Comparison of ENCODE assay signal across 8 cellular contexts in genomic region chr3:32577621-32578556, GRCh38. TPM values are rescaled to one million over a fixed set of nuclear protein-coding genes. Genes with fewer than 3 reads are reported as not detected.
DNase-seq lines count a peak whose midpoint lies in the region; ATAC-seq, FAIRE-seq and TF ChIP-seq lines count a peak whose summit lies in the region.

No MANE protein-coding gene starts in this region.

- no peaks in the 10 kb centered on the region for H3K9me2 ChIP-seq in PC-3 (replicated peaks; ENCODE audit: low read length)

- TF ChIP-seq CTCF in AG04449 (IDR thresholded peaks at IDR 0.05; ENCODE audit: insufficient read depth, low read length, missing control alignments) (no peak), PC-3 (conservative IDR thresholded peaks at IDR 0.05; ENCODE audit: low read depth, low read length) (no peak), fibroblast of mammary gland (conservative IDR thresholded peaks at IDR 0.05; ENCODE audit: control insufficient read depth, insufficient read depth, low read depth, low read length) (no peak)

- H3K9me3 Mint-ChIP-seq in stimulated activated effector memory CD8-positive, alpha-beta T cell treated with anti-CD3 and anti-CD28 coated beads, Interleukin-12 subunit alpha, Interleukin-12 subunit beta, amount 100 ng/mL, for 72 hours, result no peaks in the 10 kb centered on the region

- H3K27me3 ChIP-seq in PC-3 (ENCODE audit: low read length), result no peaks in the 10 kb centered on the region

- no peak overlapping the region for H3K9ac ChIP-seq in PC-3 (ENCODE audit: low read length)

- intact Hi-C loops in PC-3 (cut with micrococcal nuclease), result loop anchor here (2.0 kb wide), 1 partner anchor 67 kb away; no protein-coding TSS in a partner anchor

- H3K27ac Mint-ChIP-seq in stimulated activated effector memory CD8-positive, alpha-beta T cell treated with anti-CD3 and anti-CD28 coated beads, Interleukin-12 subunit alpha, Interleukin-12 subunit beta, amount 100 ng/mL, for 72 hours, result peak overlapping the region; percentile 83

- no TSS peak for BruUV-seq in PC-3 (replicated peaks; lab: Mats Ljungman, UMichigan)

- no peaks in the 10 kb centered on the region for H3K9me3 ChIP-seq in PC-3 (ENCODE audit: low read length)

- H3K4me3 Mint-ChIP-seq in stimulated activated effector memory CD8-positive, alpha-beta T cell treated with anti-CD3 and anti-CD28 coated beads, Interleukin-12 subunit alpha, Interleukin-12 subunit beta, amount 100 ng/mL, for 72 hours, result peak overlapping the region; percentile 59

- peak overlapping the region; percentile 6; the same call in 1 of the 2 replicates for H2AFZ ChIP-seq in PC-3 (ENCODE audit: low read length)

- no peak overlapping the region for H3K27ac ChIP-seq in PC-3 (ENCODE audit: low read length)

- H3K79me2 ChIP-seq in PC-3 (ENCODE audit: low read length), result peaks cover 2% of the 10 kb centered on the region; the same call in 1 of the 2 replicates

- CTCF ChIA-PET in AG04449 (lab: Yijun Ruan, JAX), result interaction anchor here (1.6 kb wide), 1 partner anchor 10 kb away, joined by 3 read pairs; no protein-coding TSS in a partner anchor
- CTCF ChIA-PET in PC-3 (lab: Charles Lee), result no interaction called here

- POLR2A ChIA-PET in AG04449 (lab: Yijun Ruan, JAX) (no interaction called here), PC-3 (lab: Charles Lee; ENCODE audit: unreplicated experiment) (no interaction called here)

- ATAC-seq in HG02885 (IDR thresholded peaks at IDR 0.05; ENCODE audit: poor library complexity, unreplicated experiment), result peak; percentile 98
- ATAC-seq in PC-3, result peak; percentile 83
- ATAC-seq in stimulated activated effector memory CD8-positive, alpha-beta T cell treated with anti-CD3 and anti-CD28 coated beads, Interleukin-12 subunit alpha, Interleukin-12 subunit beta, amount 100 ng/mL, for 72 hours, result peak; percentile 81

- FAIRE-seq in GM18507 (lab: Jason Lieb, UNC), result peak; percentile 91

- peaks cover 13% of the 10 kb centered on the region for H3K4me1 ChIP-seq in PC-3 (ENCODE audit: insufficient read depth, low read length)

- peaks cover 12% of the 10 kb centered on the region for H3K4me1 Mint-ChIP-seq in stimulated activated effector memory CD8-positive, alpha-beta T cell treated with anti-CD3 and anti-CD28 coated beads, Interleukin-12 subunit alpha, Interleukin-12 subunit beta, amount 100 ng/mL, for 72 hours

- H3K36me3 Mint-ChIP-seq in stimulated activated effector memory CD8-positive, alpha-beta T cell treated with anti-CD3 and anti-CD28 coated beads, Interleukin-12 subunit alpha, Interleukin-12 subunit beta, amount 100 ng/mL, for 72 hours, result no peaks in the 10 kb centered on the region

- H3K36me3 ChIP-seq in PC-3 (ENCODE audit: low read depth, low read length), result no peaks in the 10 kb centered on the region

- H3K4me2 ChIP-seq in PC-3 (ENCODE audit: low read length), result peak overlapping the region; percentile 40

- no peaks in the 10 kb centered on the region for H4K20me1 ChIP-seq in PC-3 (ENCODE audit: low read length)

- DNase-seq in AG04449 (ENCODE audit: low read depth, low spot score), result no peak
- peak; percentile 36 for DNase-seq in GM18507 (ENCODE audit: extremely low spot score, insufficient read length, low read depth)
- peak; percentile 19 for DNase-seq in PC-3
- DNase-seq in fibroblast of mammary gland (ENCODE audit: low read depth), result peak; percentile 61
- DNase-seq in stimulated activated effector memory CD8-positive, alpha-beta T cell treated with anti-CD3 and anti-CD28 coated beads, Interleukin-12 subunit alpha, Interleukin-12 subunit beta, amount 100 ng/mL, for 72 hours (ENCODE audit: low spot score in 2 of 2), result peak in 1 of 2 donors; percentile 67
- DNase-seq in effector CD4-positive, alpha-beta T cell, result no peak
- no peak for DNase-seq in LoVo (ENCODE audit: low spot score)

- H3F3A ChIP-seq in PC-3 (ENCODE audit: low read length, unreplicated experiment), result no peaks in the 10 kb centered on the region

- H3K4me3 ChIP-seq in AG04449 (ENCODE audit: low read depth, low read length) (peak overlapping the region; percentile 33), PC-3 (ENCODE audit: low read length) (0 out of 2 replicates have a peak overlapping the region, but pooled peaks have one; percentile 1), fibroblast of mammary gland (ENCODE audit: control insufficient read depth, low read depth, low read length) (no peak overlapping the region)

RNA-seq across cellular contexts. Expression of gene DYNC1LI1, which starts 7.2 kb away (rescaled TPM):
- 44.2 and 55.6 TPM in 2 replicates for total RNA-seq in PC-3 (2014; rRNA removed)

Comparison
In these comparisons a context has a peak if more than half of its experiments do, and no peak if none do; other contexts are left out.
1. DNase-seq: peak in GM18507 (single experiment), PC-3 (single experiment) and fibroblast of mammary gland (single experiment); none in AG04449 (single experiment), effector CD4-positive, alpha-beta T cell (single experiment) and LoVo (single experiment).
2. Peak in every context shown above with its lines, with median percentiles within 50 percentile points of each other: ATAC-seq.